8 cellular contexts compared by ENCODE assay signal in genomic region chr19:42323852-42324654, GRCh38. TPM values are rescaled to one million over a fixed set of nuclear protein-coding genes. Genes with fewer than 3 reads are reported as not detected.
DNase-seq lines count a peak whose midpoint lies in the region; ATAC-seq and TF ChIP-seq lines count a peak whose summit lies in the region.

No MANE protein-coding gene starts in this region.

- peaks cover 5% of the 10 kb centered on the region for H3K36me3 Mint-ChIP-seq in natural killer cell treated with Interleukin-12 subunit alpha and Interleukin-12 subunit beta and Interleukin-15 and Interleukin-18, amount 100 ng/mL, for 72 hours
- peaks cover 5% of the 10 kb centered on the region for H3K36me3 Mint-ChIP-seq in natural killer cell
- peaks cover 8% of the 10 kb centered on the region for H3K36me3 Mint-ChIP-seq in activated T-helper 17 cell treated with anti-CD3 and anti-CD28 coated beads, Interleukin-2, amount 50 U/mL, for 72 hours (ENCODE audit: low read depth)

- H3K4me1 ChIP-seq in iPS-18a (ENCODE audit: control insufficient read depth, low read depth, low read length) (peaks cover 7% of the 10 kb centered on the region), urinary bladder (ENCODE audit: insufficient read depth) (no peaks in the 10 kb centered on the region)

- H3K27me3 ChIP-seq in iPS-18a (ENCODE audit: control insufficient read depth, insufficient read depth, low read length), result peaks cover 32% of the 10 kb centered on the region

- peaks cover 22 to 25% of the 10 kb centered on the region in 2 donors for H3K4me1 Mint-ChIP-seq in natural killer cell treated with Interleukin-12 subunit alpha and Interleukin-12 subunit beta and Interleukin-15 and Interleukin-18, amount 100 ng/mL, for 72 hours (ENCODE audit: low read depth in 2 of 2)
- H3K4me1 Mint-ChIP-seq in natural killer cell, result peaks cover 17 to 26% of the 10 kb centered on the region in 2 donors
- H3K4me1 Mint-ChIP-seq in activated T-helper 17 cell treated with anti-CD3 and anti-CD28 coated beads, Interleukin-2, amount 50 U/mL, for 72 hours, result peaks cover 19% of the 10 kb centered on the region

- no peaks in the 10 kb centered on the region for H3K9me3 ChIP-seq in iPS-18a (ENCODE audit: control insufficient read depth, low read depth, low read length)

- 3% methylated on average over 92 of the region's 92 CpGs for WGBS in urinary bladder

- no peak overlapping the region for H3K9ac ChIP-seq in iPS-18a (ENCODE audit: low read length)

- H3K36me3 ChIP-seq in iPS-18a (ENCODE audit: control insufficient read depth, low read depth, low read length) (no peaks in the 10 kb centered on the region), urinary bladder (ENCODE audit: insufficient read depth) (no peaks in the 10 kb centered on the region)

- ATAC-seq in natural killer cell treated with Interleukin-12 subunit alpha and Interleukin-12 subunit beta and Interleukin-15 and Interleukin-18, amount 100 ng/mL, for 72 hours, result no peak
- no peak for ATAC-seq in natural killer cell
- ATAC-seq in activated T-helper 17 cell treated with anti-CD3 and anti-CD28 coated beads, Interleukin-2, amount 50 U/mL, for 72 hours (replicated peaks), result no peak
- ATAC-seq in HG03280 (IDR thresholded peaks at IDR 0.05; ENCODE audit: unreplicated experiment), result no peak

- H3K27ac Mint-ChIP-seq in natural killer cell treated with Interleukin-12 subunit alpha and Interleukin-12 subunit beta and Interleukin-15 and Interleukin-18, amount 100 ng/mL, for 72 hours, result no peak overlapping the region
- no peak overlapping the region for H3K27ac Mint-ChIP-seq in natural killer cell
- H3K27ac Mint-ChIP-seq in activated T-helper 17 cell treated with anti-CD3 and anti-CD28 coated beads, Interleukin-2, amount 50 U/mL, for 72 hours, result no peak overlapping the region

- H3K4me3 ChIP-seq in iPS-18a (ENCODE audit: low read length) (peak overlapping the region; percentile 59), urinary bladder (ENCODE audit: low read depth, low read length) (peak overlapping the region; percentile 22)

- DNase-seq in natural killer cell treated with Interleukin-12 subunit alpha and Interleukin-12 subunit beta and Interleukin-15 and Interleukin-18, amount 100 ng/mL, for 72 hours (ENCODE audit: low spot score), result no peak
- DNase-seq in natural killer cell (no peak), NCI-H345 treated with DMSO at 0.1 percent for 48 hours (lab: John Stamatoyannopoulos, UW; ENCODE audit: unreplicated experiment) (no peak), KG1 (lab: John Stamatoyannopoulos, UW) (no peak)

- H3K27ac ChIP-seq in iPS-18a (ENCODE audit: low read length), result no peak overlapping the region
- no peak overlapping the region for H3K27ac ChIP-seq in urinary bladder (ENCODE audit: low read depth)

- intact Hi-C loops in natural killer cell (cut with micrococcal nuclease), result loop anchor here (2.0 kb wide), 2 partner anchors 21 to 73 kb away; partner anchors contain the start of genes PAFAH1B3 and PRR19

- H3K27me3 Mint-ChIP-seq in natural killer cell treated with Interleukin-12 subunit alpha and Interleukin-12 subunit beta and Interleukin-15 and Interleukin-18, amount 100 ng/mL, for 72 hours, result peaks cover 7 to 10% of the 10 kb centered on the region in 2 donors
- peaks cover 15 to 19% of the 10 kb centered on the region in 2 donors for H3K27me3 Mint-ChIP-seq in natural killer cell (ENCODE audit: low read depth in 2 of 2)
- peaks cover 6% of the 10 kb centered on the region for H3K27me3 Mint-ChIP-seq in activated T-helper 17 cell treated with anti-CD3 and anti-CD28 coated beads, Interleukin-2, amount 50 U/mL, for 72 hours

- no peak for TF ChIP-seq CTCF in natural killer cell (IDR thresholded peaks at IDR 0.05)

- no peaks in the 10 kb centered on the region for H3K9me3 Mint-ChIP-seq in natural killer cell treated with Interleukin-12 subunit alpha and Interleukin-12 subunit beta and Interleukin-15 and Interleukin-18, amount 100 ng/mL, for 72 hours
- no peaks in the 10 kb centered on the region for H3K9me3 Mint-ChIP-seq in natural killer cell
- no peaks in the 10 kb centered on the region for H3K9me3 Mint-ChIP-seq in activated T-helper 17 cell treated with anti-CD3 and anti-CD28 coated beads, Interleukin-2, amount 50 U/mL, for 72 hours

- peak overlapping the region; percentile 94 for H3K4me3 Mint-ChIP-seq in natural killer cell treated with Interleukin-12 subunit alpha and Interleukin-12 subunit beta and Interleukin-15 and Interleukin-18, amount 100 ng/mL, for 72 hours
- H3K4me3 Mint-ChIP-seq in natural killer cell, result no peak overlapping the region
- H3K4me3 Mint-ChIP-seq in activated T-helper 17 cell treated with anti-CD3 and anti-CD28 coated beads, Interleukin-2, amount 50 U/mL, for 72 hours, result peak overlapping the region; percentile 97

RNA-seq across cellular contexts. Expression of gene MEGF8, which starts 1.4 kb away (rescaled TPM):
- 10 to 100 TPM; 12.1 to 20.1 TPM for total RNA-seq in natural killer cell treated with Interleukin-12 subunit alpha and Interleukin-12 subunit beta and Interleukin-15 and Interleukin-18, amount 100 ng/mL, for 72 hours
- 10 to 100 TPM in 2 of 3 donors, 1 to 10 TPM in 1; 8.1 to 11.3 (median 10.5) TPM for total RNA-seq in natural killer cell
- 1 to 10 TPM; 3.0 to 3.1 TPM for total RNA-seq in activated T-helper 17 cell treated with anti-CD3 and anti-CD28 coated beads, Interleukin-2, amount 50 U/mL, for 72 hours
- 14.7 TPM for total RNA-seq in urinary bladder
- polyA plus RNA-seq in urinary bladder, result 19.8 TPM

RNA-seq across cellular contexts. Expression of gene TMEM145, which starts 10.9 kb away (rescaled TPM):
- 1 to 10 TPM; 1.4 to 1.6 TPM for total RNA-seq in natural killer cell treated with Interleukin-12 subunit alpha and Interleukin-12 subunit beta and Interleukin-15 and Interleukin-18, amount 100 ng/mL, for 72 hours
- not detected for total RNA-seq in natural killer cell
- 1 to 10 TPM in 1 of 2 donors, under 1 TPM in 1; 0.50 to 1.6 TPM for total RNA-seq in activated T-helper 17 cell treated with anti-CD3 and anti-CD28 coated beads, Interleukin-2, amount 50 U/mL, for 72 hours
- not detected for total RNA-seq in urinary bladder
- 0.94 TPM for polyA plus RNA-seq in urinary bladder

RNA-seq across cellular contexts. Expression of gene PAFAH1B3, which starts 21.6 kb away (rescaled TPM):
- 10 to 100 TPM; 16.9 to 40.2 TPM for total RNA-seq in natural killer cell treated with Interleukin-12 subunit alpha and Interleukin-12 subunit beta and Interleukin-15 and Interleukin-18, amount 100 ng/mL, for 72 hours
- total RNA-seq in natural killer cell, result 1 to 10 TPM; 6.1 to 8.9 (median 7.9) TPM
- 10 to 100 TPM; 42.0 to 60.2 TPM for total RNA-seq in activated T-helper 17 cell treated with anti-CD3 and anti-CD28 coated beads, Interleukin-2, amount 50 U/mL, for 72 hours
- total RNA-seq in urinary bladder, result 15.9 TPM
- 20.9 TPM for polyA plus RNA-seq in urinary bladder

RNA-seq across cellular contexts. Expression of gene PRR19, which starts 22.1 kb away (rescaled TPM):
- total RNA-seq in natural killer cell treated with Interleukin-12 subunit alpha and Interleukin-12 subunit beta and Interleukin-15 and Interleukin-18, amount 100 ng/mL, for 72 hours, result 1 to 10 TPM in 1 of 2 donors, under 1 TPM in 1; 0.64 to 1.0 TPM
- total RNA-seq in natural killer cell (not detected), urinary bladder (not detected)
- total RNA-seq in activated T-helper 17 cell treated with anti-CD3 and anti-CD28 coated beads, Interleukin-2, amount 50 U/mL, for 72 hours, result 1 to 10 TPM; 1.3 to 1.4 TPM
- 1.0 TPM for polyA plus RNA-seq in urinary bladder

RNA-seq across cellular contexts. Expression of gene CIC, which starts 55.0 kb away (rescaled TPM):
- 100 to 1,000 TPM; 110 to 115 TPM for total RNA-seq in natural killer cell treated with Interleukin-12 subunit alpha and Interleukin-12 subunit beta and Interleukin-15 and Interleukin-18, amount 100 ng/mL, for 72 hours
- total RNA-seq in natural killer cell, result 100 to 1,000 TPM in 2 of 3 donors, 10 to 100 TPM in 1; 95.4 to 121 (median 108) TPM
- 100 to 1,000 TPM in 1 of 2 donors, 10 to 100 TPM in 1; 85.4 to 165 TPM for total RNA-seq in activated T-helper 17 cell treated with anti-CD3 and anti-CD28 coated beads, Interleukin-2, amount 50 U/mL, for 72 hours
- 14.0 TPM for total RNA-seq in urinary bladder
- 59.5 TPM for polyA plus RNA-seq in urinary bladder
